9 cellular contexts compared by ENCODE assay signal in the genomic region with DNA sequence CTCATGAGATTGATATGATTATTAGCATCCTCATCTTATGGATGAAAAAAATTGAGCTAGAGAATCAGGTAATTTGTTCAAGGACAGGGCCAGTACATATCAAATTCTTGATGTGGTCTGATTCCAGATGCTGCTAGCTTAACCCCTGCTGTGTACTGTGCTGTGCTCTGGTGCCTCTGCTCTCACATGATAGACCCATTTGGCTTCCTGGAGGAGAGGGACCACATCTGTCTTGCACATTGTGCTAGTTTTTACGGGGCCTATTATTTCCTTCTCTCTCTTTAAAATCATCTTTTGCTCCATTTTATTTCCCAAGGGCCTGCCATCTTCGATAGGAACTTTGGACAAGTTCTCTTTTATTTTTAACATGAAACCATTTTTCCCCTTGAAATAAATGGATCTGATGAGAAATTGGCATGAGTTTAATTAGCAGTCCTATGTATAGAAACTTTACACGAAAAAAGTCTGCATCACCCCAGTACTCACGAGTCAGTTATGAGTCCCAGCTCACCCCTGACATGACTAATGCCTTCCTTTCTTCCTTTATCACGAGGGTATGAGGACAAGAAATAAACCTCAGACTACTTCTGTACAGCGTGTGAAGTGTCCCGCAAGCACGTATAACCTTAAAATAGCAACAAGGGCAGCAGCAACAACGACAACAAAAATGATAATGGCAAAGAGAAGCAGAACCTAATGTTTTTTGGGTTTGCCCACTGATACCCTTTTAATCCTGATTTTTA. TPM values are rescaled to one million over a fixed set of nuclear protein-coding genes. Genes with fewer than 3 reads are reported as not detected.
DNase-seq lines count a peak whose midpoint lies in the region; ATAC-seq and TF ChIP-seq lines count a peak whose summit lies in the region.
"Had no signal": no experiment of that assay in that cellular context is flagged by ENCODE, and none has a peak within 500 bp of the region (broad histone marks: within the 10 kb centered on the region; RNA-seq: fewer than 3 reads in every experiment).

No MANE protein-coding gene starts in this region.

- H3K27me3 ChIP-seq in right cardiac atrium (ENCODE audit: control insufficient read depth, insufficient read depth) (no peaks in the 10 kb centered on the region), uterus (no peaks in the 10 kb centered on the region), tibial nerve (no peaks in the 10 kb centered on the region)

- peaks cover 2% of the 10 kb centered on the region for H3K9me3 Mint-ChIP-seq in activated CD4-positive, alpha-beta T cell treated with anti-CD3 and anti-CD28 coated beads, Interleukin-2, amount 10 ng/mL, durations not matched to agents 7 days and 5 days
- no peaks in the 10 kb centered on the region for H3K9me3 Mint-ChIP-seq in naive thymus-derived CD8-positive, alpha-beta T cell

- peaks cover 8% of the 10 kb centered on the region for H3K36me3 Mint-ChIP-seq in activated CD4-positive, alpha-beta T cell treated with anti-CD3 and anti-CD28 coated beads, Interleukin-2, amount 10 ng/mL, durations not matched to agents 7 days and 5 days (ENCODE audit: low read depth)
- no peaks in the 10 kb centered on the region for H3K36me3 Mint-ChIP-seq in naive thymus-derived CD8-positive, alpha-beta T cell

- no peak overlapping the region for H3K27ac Mint-ChIP-seq in activated CD4-positive, alpha-beta T cell treated with anti-CD3 and anti-CD28 coated beads, Interleukin-2, amount 10 ng/mL, durations not matched to agents 7 days and 5 days
- no peak overlapping the region for H3K27ac Mint-ChIP-seq in naive thymus-derived CD8-positive, alpha-beta T cell

- no peaks in the 10 kb centered on the region for H3K27me3 Mint-ChIP-seq in activated CD4-positive, alpha-beta T cell treated with anti-CD3 and anti-CD28 coated beads, Interleukin-2, amount 10 ng/mL, durations not matched to agents 7 days and 5 days
- peaks cover 0 to 4% (median 2%) of the 10 kb centered on the region in 5 donors for H3K27me3 Mint-ChIP-seq in naive thymus-derived CD8-positive, alpha-beta T cell

- intact Hi-C loops in right cardiac atrium (cut with DNase I) (no loop called here), uterus (cut with DNase I; ENCODE audit: low total_unique reads) (no loop called here)

- peak overlapping the region; percentile 95 for H3K27ac ChIP-seq in right cardiac atrium (ENCODE audit: low read length)
- H3K27ac ChIP-seq in uterus = peak overlapping the region in 1 of 2 donors; percentile 35
- H3K27ac ChIP-seq in tibial nerve = no peak overlapping the region
- H3K27ac ChIP-seq: A549 had no signal

- no peak for TF ChIP-seq CTCF in uterus (IDR thresholded peaks at IDR 0.05)
- TF ChIP-seq CTCF in tibial nerve (IDR thresholded peaks at IDR 0.05) = no peak

- H3K4me3 ChIP-seq in right cardiac atrium (ENCODE audit: low read length) (no peak overlapping the region), uterus (no peak overlapping the region), tibial nerve (no peak overlapping the region)
- H3K4me3 ChIP-seq: A549 had no signal

- no peaks in the 10 kb centered on the region for H3K9me3 ChIP-seq in right cardiac atrium (ENCODE audit: control insufficient read depth, low read length)
- H3K9me3 ChIP-seq in uterus = no peaks in the 10 kb centered on the region
- H3K9me3 ChIP-seq in tibial nerve = no peaks in the 10 kb centered on the region
- H3K9me3 ChIP-seq: A549 had no signal

- POLR2A ChIA-PET in activated CD4-positive, alpha-beta T cell treated with anti-CD3 and anti-CD28 coated beads, Interleukin-2, amount 10 ng/mL, durations not matched to agents 7 days and 5 days (lab: Charles Lee) = interaction anchor here (0.6 kb wide), 1 partner anchor 36 kb away, joined by 9 read pairs; no protein-coding TSS in a partner anchor
- POLR2A ChIA-PET in naive thymus-derived CD8-positive, alpha-beta T cell (lab: Charles Lee) = no interaction called here

- CTCF ChIA-PET in activated CD4-positive, alpha-beta T cell treated with anti-CD3 and anti-CD28 coated beads, Interleukin-2, amount 10 ng/mL, durations not matched to agents 7 days and 5 days (lab: Charles Lee) = interaction anchor here (1.3 to 1.8 kb wide), 3 partner anchors 11 to 70 kb away, joined by 3 to 6 read pairs (median 4); no protein-coding TSS in a partner anchor

- 36% methylated on average over 9 of the region's 9 CpGs for WGBS in right cardiac atrium
- WGBS in tibial nerve, 2 donors = 55 to 65% methylated on average over 9 of the region's 9 CpGs

- peak; percentile 77 for ATAC-seq in HG02938 (IDR thresholded peaks at IDR 0.05; ENCODE audit: unreplicated experiment)
- ATAC-seq in SK-N-SH treated with all-trans-retinoic acid at 6 μM for 48 hours = peak; percentile 94
- peak; percentile 86 to 95 for ATAC-seq in right cardiac atrium
- ATAC-seq in naive thymus-derived CD8-positive, alpha-beta T cell = no peak
- ATAC-seq: A549 had no signal

- peak; percentile 35 for DNase-seq in activated CD4-positive, alpha-beta T cell treated with anti-CD3 and anti-CD28 coated beads for 48 hours
- no peak for DNase-seq in activated CD4-positive, alpha-beta T cell treated with anti-CD3 and anti-CD28 coated beads, Interleukin-2, amount 10 ng/mL, durations not matched to agents 7 days and 5 days
- no peak for DNase-seq in right cardiac atrium
- no peak for DNase-seq in uterus
- DNase-seq in naive thymus-derived CD8-positive, alpha-beta T cell = no peak
- no peak for DNase-seq in tibial nerve (ENCODE audit: low spot score in 2 of 2)

- peaks cover 26% of the 10 kb centered on the region for H3K4me1 Mint-ChIP-seq in activated CD4-positive, alpha-beta T cell treated with anti-CD3 and anti-CD28 coated beads, Interleukin-2, amount 10 ng/mL, durations not matched to agents 7 days and 5 days
- H3K4me1 Mint-ChIP-seq in naive thymus-derived CD8-positive, alpha-beta T cell = peaks cover 3 to 14% (median 5%) of the 10 kb centered on the region in 4 donors

- no peaks in the 10 kb centered on the region for H3K36me3 ChIP-seq in uterus
- no peaks in the 10 kb centered on the region for H3K36me3 ChIP-seq in tibial nerve

- TF ChIP-seq EP300 in tibial nerve (IDR thresholded peaks at IDR 0.05) = no peak

- no peak overlapping the region for H3K4me3 Mint-ChIP-seq in activated CD4-positive, alpha-beta T cell treated with anti-CD3 and anti-CD28 coated beads, Interleukin-2, amount 10 ng/mL, durations not matched to agents 7 days and 5 days
- H3K4me3 Mint-ChIP-seq in naive thymus-derived CD8-positive, alpha-beta T cell = no peak overlapping the region

- H3K4me1 ChIP-seq in right cardiac atrium (ENCODE audit: control insufficient read depth, insufficient read depth, low read length) (peaks cover 1% of the 10 kb centered on the region), uterus (no peaks in the 10 kb centered on the region), tibial nerve (no peaks in the 10 kb centered on the region)

- TF ChIP-seq POLR2A in uterus (IDR thresholded peaks at IDR 0.05) (no peak), tibial nerve (IDR thresholded peaks at IDR 0.05) (no peak)

TF ChIP-seq in SK-N-SH treated with all-trans-retinoic acid at 6 μM for 48 hours, 23 proteins besides CTCF, POLR2A, EP300 and RAD21:
- TF ChIP-seq TCF4 (CRISPR knock-in tag; IDR thresholded peaks at IDR 0.05; ENCODE audit: borderline replicate concordance) (no peak), ESRRG (CRISPR knock-in tag; IDR thresholded peaks at IDR 0.05) (no peak), TSHZ2 (CRISPR knock-in tag; IDR thresholded peaks at IDR 0.05) (no peak), ZNF8 (CRISPR knock-in tag; IDR thresholded peaks at IDR 0.05) (no peak)
- TF ChIP-seq, protein P1, sequence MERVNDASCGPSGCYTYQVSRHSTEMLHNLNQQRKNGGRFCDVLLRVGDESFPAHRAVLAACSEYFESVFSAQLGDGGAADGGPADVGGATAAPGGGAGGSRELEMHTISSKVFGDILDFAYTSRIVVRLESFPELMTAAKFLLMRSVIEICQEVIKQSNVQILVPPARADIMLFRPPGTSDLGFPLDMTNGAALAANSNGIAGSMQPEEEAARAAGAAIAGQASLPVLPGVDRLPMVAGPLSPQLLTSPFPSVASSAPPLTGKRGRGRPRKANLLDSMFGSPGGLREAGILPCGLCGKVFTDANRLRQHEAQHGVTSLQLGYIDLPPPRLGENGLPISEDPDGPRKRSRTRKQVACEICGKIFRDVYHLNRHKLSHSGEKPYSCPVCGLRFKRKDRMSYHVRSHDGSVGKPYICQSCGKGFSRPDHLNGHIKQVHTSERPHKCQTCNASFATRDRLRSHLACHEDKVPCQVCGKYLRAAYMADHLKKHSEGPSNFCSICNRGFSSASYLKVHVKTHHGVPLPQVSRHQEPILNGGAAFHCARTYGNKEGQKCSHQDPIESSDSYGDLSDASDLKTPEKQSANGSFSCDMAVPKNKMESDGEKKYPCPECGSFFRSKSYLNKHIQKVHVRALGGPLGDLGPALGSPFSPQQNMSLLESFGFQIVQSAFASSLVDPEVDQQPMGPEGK (CRISPR knock-in tag; IDR thresholded peaks at IDR 0.05; ENCODE audit: borderline replicate concordance) = no peak

RNA-seq across cellular contexts. Expression of gene CD109, which starts 26.5 kb away (rescaled TPM):
- 10 to 100 TPM; 10.8 to 11.3 TPM for total RNA-seq in activated CD4-positive, alpha-beta T cell treated with anti-CD3 and anti-CD28 coated beads, Interleukin-2, amount 10 ng/mL, durations not matched to agents 7 days and 5 days
- total RNA-seq in right cardiac atrium (10 to 100 TPM; 18.4 to 36.5 (median 31.0) TPM), uterus (10 to 100 TPM; 26.6 to 59.0 (median 36.8) TPM), tibial nerve (10 to 100 TPM in 3 of 4 donors, 1 to 10 TPM in 1; 7.8 to 19.0 (median 12.7) TPM)
- polyA plus RNA-seq in right cardiac atrium = 6.6 TPM
- under 1 TPM; 0.41 to 0.47 TPM for total RNA-seq in naive thymus-derived CD8-positive, alpha-beta T cell
- not detected for polyA plus RNA-seq in naive thymus-derived CD8-positive, alpha-beta T cell

Comparison
In these comparisons a context has a peak if more than half of its experiments do, and no peak if none do; other contexts are left out.
1. ATAC-seq: peak in HG02938 (single experiment), SK-N-SH treated with all-trans-retinoic acid at 6 μM for 48 hours (single experiment) and right cardiac atrium (2 of 2); none in naive thymus-derived CD8-positive, alpha-beta T cell (0 of 2).
2. RNA of gene CD109, which starts 26.5 kb away (total RNA-seq): 26.6 to 59.0 TPM in uterus, 18.4 to 36.5 TPM in right cardiac atrium, 7.8 to 19.0 TPM in tibial nerve and 10.8 to 11.3 TPM in activated CD4-positive, alpha-beta T cell treated with anti-CD3 and anti-CD28 coated beads, Interleukin-2, amount 10 ng/mL, durations not matched to agents 7 days and 5 days; 0.41 to 0.47 TPM in naive thymus-derived CD8-positive, alpha-beta T cell; every median in the first group is over 4 times any median in the second.